ENCODE assay signal across 17 cellular contexts in genomic region chr9:124635285-124635684, GRCh38.
DNase-seq lines count a peak whose midpoint lies in the region; ATAC-seq, FAIRE-seq and TF ChIP-seq lines count a peak whose summit lies in the region.
"Had no signal": no experiment of that assay in that cellular context is flagged by ENCODE, and none has a peak within 500 bp of the region (broad histone marks: within the 10 kb centered on the region; RNA-seq: fewer than 3 reads in every experiment).

No MANE protein-coding gene starts in this region.

- no peak overlapping the region for H3K4me2 ChIP-seq in H1 (ENCODE audit: insufficient read depth in 1 of 2, low read depth in 2 of 2, low read length in 2 of 2)
- H3K4me2 ChIP-seq: A549 had no signal

- H2BK15ac ChIP-seq in H1 (ENCODE audit: low read length): no peak overlapping the region

- H4K20me1 ChIP-seq in H1 (replicated peaks in 1 of 2; ENCODE audit: control insufficient read depth in 1 of 2, insufficient read depth in 2 of 2, low read length in 2 of 2): peaks cover 0 to 3% of the 10 kb centered on the region in 2 experiments

- H2BK120ac ChIP-seq in H1 (replicated peaks; ENCODE audit: low read depth, low read length): no peak overlapping the region

- no peak overlapping the region for H3K27ac ChIP-seq in H1 (ENCODE audit: low read depth, low read length)
- H3K27ac ChIP-seq: A549, C4-2B had no signal

- H2BK12ac ChIP-seq in H1 (ENCODE audit: low read depth, low read length): no peak overlapping the region

- H3K9ac ChIP-seq in H1 (replicated peaks in 1 of 4; ENCODE audit: extremely low read depth in 1 of 4, low read depth in 3 of 4, low read length in 3 of 4): no peak overlapping the region

- H2AFZ ChIP-seq in H1 (ENCODE audit: low read length): no peak overlapping the region

- TF ChIP-seq CTCF in activated CD8-positive, alpha-beta T cell treated with anti-CD3 and anti-CD28 coated beads for 36 hours (IDR thresholded peaks at IDR 0.05): no peak
- TF ChIP-seq CTCF in H1 (IDR thresholded peaks at IDR 0.05; ENCODE audit: control extremely low read depth in 1 of 3, insufficient read depth in 1 of 3, low read depth in 1 of 3, low read length in 3 of 3) (no peak), progenitor cell of endocrine pancreas (IDR thresholded peaks at IDR 0.05; ENCODE audit: unreplicated experiment) (no peak)

- H3K27me3 ChIP-seq in H1 (replicated peaks in 1 of 4; ENCODE audit: control insufficient read depth in 3 of 4, extremely low read depth in 1 of 4, insufficient read depth in 3 of 4, low read length in 3 of 4): no peaks in the 10 kb centered on the region
- H3K27me3 ChIP-seq: BE2C had no signal

- peaks cover 0 to 31% of the 10 kb centered on the region in 2 experiments; a peak in 2 of 4 replicates for H3K79me2 ChIP-seq in H1 (ENCODE audit: control insufficient read depth in 1 of 2, insufficient read depth in 2 of 2, low read length in 2 of 2)

- no peak overlapping the region for H4K5ac ChIP-seq in H1 (ENCODE audit: insufficient read length, low read depth, low read length)

- no peaks in the 10 kb centered on the region for H3K36me3 Mint-ChIP-seq in activated CD8-positive, alpha-beta T cell treated with anti-CD3 and anti-CD28 coated beads for 36 hours (ENCODE audit: low read depth)
- no peaks in the 10 kb centered on the region for H3K36me3 Mint-ChIP-seq in activated CD8-positive, alpha-beta T cell treated with anti-CD3 and anti-CD28 coated beads, Interleukin-2, amount 10 ng/mL, durations not matched to agents 7 days and 5 days (ENCODE audit: low read depth)
- no peaks in the 10 kb centered on the region for H3K36me3 Mint-ChIP-seq in progenitor cell of endocrine pancreas (ENCODE audit: insufficient read depth)
- H3K36me3 Mint-ChIP-seq: CD4-positive, alpha-beta memory T cell had no signal

- H2AK5ac ChIP-seq in H1 (ENCODE audit: low read depth, low read length): no peak overlapping the region

- H3K56ac ChIP-seq in H1 (replicated peaks; ENCODE audit: insufficient read length, low read depth, low read length): no peak overlapping the region

- POLR2A ChIA-PET in activated CD8-positive, alpha-beta T cell treated with anti-CD3 and anti-CD28 coated beads for 36 hours (lab: Charles Lee): no interaction called here
- POLR2A ChIA-PET in activated CD8-positive, alpha-beta T cell treated with anti-CD3 and anti-CD28 coated beads, Interleukin-2, amount 10 ng/mL, durations not matched to agents 7 days and 5 days (lab: Charles Lee): no interaction called here
- POLR2A ChIA-PET in H1 (lab: Charles Lee; ENCODE audit: partially characterized antibody): interaction anchor here (1.3 kb wide), 1 partner anchor 42 kb away, joined by 4 read pairs; no protein-coding TSS in a partner anchor

- ATAC-seq in activated CD8-positive, alpha-beta T cell treated with anti-CD3 and anti-CD28 coated beads for 36 hours: no peak
- no peak for ATAC-seq in activated CD8-positive, alpha-beta T cell treated with anti-CD3 and anti-CD28 coated beads, Interleukin-2, amount 10 ng/mL, durations not matched to agents 7 days and 5 days
- ATAC-seq in GM18873 (IDR thresholded peaks at IDR 0.05; ENCODE audit: low FRiP score, unreplicated experiment) (no peak), GM18511 (IDR thresholded peaks at IDR 0.05; ENCODE audit: unreplicated experiment) (no peak)
- ATAC-seq: A549, GM12878 had no signal

- no peak overlapping the region for H2BK20ac ChIP-seq in H1 (ENCODE audit: low read length)

- no peaks in the 10 kb centered on the region for H3K36me3 ChIP-seq in H1 (ENCODE audit: control insufficient read depth in 2 of 4, insufficient read depth in 4 of 4, low read length in 3 of 4)
- H3K36me3 ChIP-seq: BE2C, HAP-1 had no signal

- no peak overlapping the region for H3K4me3 Mint-ChIP-seq in activated CD8-positive, alpha-beta T cell treated with anti-CD3 and anti-CD28 coated beads for 36 hours
- H3K4me3 Mint-ChIP-seq in activated CD8-positive, alpha-beta T cell treated with anti-CD3 and anti-CD28 coated beads, Interleukin-2, amount 10 ng/mL, durations not matched to agents 7 days and 5 days: no peak overlapping the region
- no peak overlapping the region for H3K4me3 Mint-ChIP-seq in progenitor cell of endocrine pancreas (ENCODE audit: low read depth)
- H3K4me3 Mint-ChIP-seq: CD4-positive, alpha-beta memory T cell had no signal

- peaks cover 10% of the 10 kb centered on the region for H3K27me3 Mint-ChIP-seq in activated CD8-positive, alpha-beta T cell treated with anti-CD3 and anti-CD28 coated beads for 36 hours
- peaks cover 41% of the 10 kb centered on the region for H3K27me3 Mint-ChIP-seq in activated CD8-positive, alpha-beta T cell treated with anti-CD3 and anti-CD28 coated beads, Interleukin-2, amount 10 ng/mL, durations not matched to agents 7 days and 5 days (ENCODE audit: low read depth)
- no peaks in the 10 kb centered on the region for H3K27me3 Mint-ChIP-seq in progenitor cell of endocrine pancreas

- H3K4ac ChIP-seq in H1 (replicated peaks; ENCODE audit: insufficient read length, low read depth, low read length): no peak overlapping the region

- H3K4me3 ChIP-seq in H1 (ENCODE audit: extremely low read depth in 1 of 4, insufficient read depth in 2 of 4, low read depth in 3 of 4, low read length in 4 of 4): no peak overlapping the region
- H3K4me3 ChIP-seq: A549, GM12878, HAP-1 had no signal

- no peaks in the 10 kb centered on the region for H3K4me1 Mint-ChIP-seq in activated CD8-positive, alpha-beta T cell treated with anti-CD3 and anti-CD28 coated beads for 36 hours (ENCODE audit: low read depth)
- H3K4me1 Mint-ChIP-seq in activated CD8-positive, alpha-beta T cell treated with anti-CD3 and anti-CD28 coated beads, Interleukin-2, amount 10 ng/mL, durations not matched to agents 7 days and 5 days (ENCODE audit: low read depth): no peaks in the 10 kb centered on the region
- no peaks in the 10 kb centered on the region for H3K4me1 Mint-ChIP-seq in progenitor cell of endocrine pancreas (ENCODE audit: low read depth)
- H3K4me1 Mint-ChIP-seq: CD4-positive, alpha-beta memory T cell had no signal

- no peak for TF ChIP-seq EP300 in H1 (IDR thresholded peaks at IDR 0.05; ENCODE audit: borderline replicate concordance in 1 of 2, low read depth in 2 of 2, low read length in 2 of 2)

- H3K18ac ChIP-seq in H1 (ENCODE audit: extremely low read depth, low read length): no peak overlapping the region

- TF ChIP-seq RAD21 in H1 (IDR thresholded peaks at IDR 0.05 in 1 of 2, conservative IDR thresholded peaks at IDR 0.05 in 1 of 2; ENCODE audit: low read depth in 2 of 2, low read length in 2 of 2): no peak

- H3K23me2 ChIP-seq in H1 (ENCODE audit: low read depth, low read length): no peaks in the 10 kb centered on the region

- H4K8ac ChIP-seq in H1 (ENCODE audit: extremely low read depth, insufficient read depth, low read length): no peak overlapping the region

- intact Hi-C loops in activated CD8-positive, alpha-beta T cell treated with anti-CD3 and anti-CD28 coated beads for 36 hours (cut with micrococcal nuclease): no loop called here

- no peak overlapping the region for H3K27ac Mint-ChIP-seq in activated CD8-positive, alpha-beta T cell treated with anti-CD3 and anti-CD28 coated beads for 36 hours
- H3K27ac Mint-ChIP-seq in activated CD8-positive, alpha-beta T cell treated with anti-CD3 and anti-CD28 coated beads, Interleukin-2, amount 10 ng/mL, durations not matched to agents 7 days and 5 days: no peak overlapping the region
- peak overlapping the region; percentile 67 for H3K27ac Mint-ChIP-seq in progenitor cell of endocrine pancreas
- H3K27ac Mint-ChIP-seq: CD4-positive, alpha-beta memory T cell had no signal

- peaks cover 0 to 3% (median 0%) of the 10 kb centered on the region in 4 experiments; a peak in 2 of 7 replicates for H3K4me1 ChIP-seq in H1 (replicated peaks in 1 of 4; ENCODE audit: control insufficient read depth in 3 of 4, insufficient read depth in 4 of 4, low read length in 3 of 4)
- H3K4me1 ChIP-seq: A549 had no signal

- TF ChIP-seq POLR2A in H1 (IDR thresholded peaks at IDR 0.05; ENCODE audit: control extremely low read depth in 1 of 2, low read depth in 2 of 2, low read length in 2 of 2): no peak

- FAIRE-seq in H1 (lab: Jason Lieb, UNC): no peak
- FAIRE-seq: A549, GM12878, GM18507 had no signal

- no peak overlapping the region for H4K91ac ChIP-seq in H1 (replicated peaks; ENCODE audit: insufficient read length, low read length)

- H3K14ac ChIP-seq in H1 (ENCODE audit: insufficient read length): no peak overlapping the region

- CTCF ChIA-PET in activated CD8-positive, alpha-beta T cell treated with anti-CD3 and anti-CD28 coated beads for 36 hours (lab: Charles Lee): interaction anchor here (1.3 kb wide), 1 partner anchor 77 kb away, joined by 5 read pairs; no protein-coding TSS in a partner anchor
- CTCF ChIA-PET in activated CD8-positive, alpha-beta T cell treated with anti-CD3 and anti-CD28 coated beads, Interleukin-2, amount 10 ng/mL, durations not matched to agents 7 days and 5 days (lab: Charles Lee): no interaction called here
- CTCF ChIA-PET in H1 (lab: Charles Lee; ENCODE audit: partially characterized antibody): interaction anchor here (1.1 to 1.4 kb wide), 2 partner anchors 11 to 78 kb away, joined by 3 read pairs; no protein-coding TSS in a partner anchor

- H3K9me3 ChIP-seq in H1 (ENCODE audit: insufficient read depth in 2 of 2, low read depth in 1 of 2, low read length in 1 of 2): no peaks in the 10 kb centered on the region
- H3K9me3 ChIP-seq: A549, BE2C, HAP-1 had no signal

- peak; percentile 3 for DNase-seq in activated CD8-positive, alpha-beta T cell treated with anti-CD3 and anti-CD28 coated beads for 36 hours
- DNase-seq in activated CD8-positive, alpha-beta T cell treated with anti-CD3 and anti-CD28 coated beads, Interleukin-2, amount 10 ng/mL, durations not matched to agents 7 days and 5 days: no peak
- peak; percentile 25 for DNase-seq in stimulated activated CD4-positive, alpha-beta T cell treated with anti-CD3 and anti-CD28 coated beads, Interleukin-1b, Interleukin-23, amount 100 ng/mL, for 48 hours
- DNase-seq in stimulated activated CD4-positive, alpha-beta T cell treated with anti-CD3 and anti-CD28 coated beads, Interleukin-12 subunit alpha, Interleukin-12 subunit beta, amount 100 ng/mL, for 4 hours: no peak
- no peak for DNase-seq in H1 (ENCODE audit: low read depth in 1 of 2, low spot score in 2 of 2)
- no peak for DNase-seq in progenitor cell of endocrine pancreas (ENCODE audit: low spot score, unreplicated experiment)
- DNase-seq: BE2C; CD4-positive, alpha-beta memory T cell; DMS79; GOT3 had no signal

- no peaks in the 10 kb centered on the region for H3K9me3 Mint-ChIP-seq in activated CD8-positive, alpha-beta T cell treated with anti-CD3 and anti-CD28 coated beads for 36 hours
- H3K9me3 Mint-ChIP-seq in activated CD8-positive, alpha-beta T cell treated with anti-CD3 and anti-CD28 coated beads, Interleukin-2, amount 10 ng/mL, durations not matched to agents 7 days and 5 days (ENCODE audit: insufficient read depth): no peaks in the 10 kb centered on the region
- no peaks in the 10 kb centered on the region for H3K9me3 Mint-ChIP-seq in progenitor cell of endocrine pancreas (ENCODE audit: low read depth)
- H3K9me3 Mint-ChIP-seq: CD4-positive, alpha-beta memory T cell had no signal

- no peaks in the 10 kb centered on the region for H3K79me1 ChIP-seq in H1 (ENCODE audit: low read depth, low read length)

- H3K23ac ChIP-seq in H1 (ENCODE audit: insufficient read length): no peak overlapping the region

- no peak overlapping the region for H2BK5ac ChIP-seq in H1 (ENCODE audit: low read depth, low read length)

- WGBS in H1 (ENCODE audit: extremely low coverage in 1 of 2, insufficient coverage in 1 of 2, insufficient read length in 1 of 2, insufficient replicate concordance in 2 of 2, low coverage in 1 of 2, low lambda C conversion rate in 2 of 2, missing lambda C conversion rate in 1 of 2), 2 experiments: 82% methylated on average over 5 of the region's 5 CpGs; no CpG with 5 or more reads in 1 of the 2 experiments

Comparison
In these comparisons a context has a peak if more than half of its experiments do, and no peak if none do; other contexts are left out.
1. DNase-seq: peak in activated CD8-positive, alpha-beta T cell treated with anti-CD3 and anti-CD28 coated beads for 36 hours (single experiment) and stimulated activated CD4-positive, alpha-beta T cell treated with anti-CD3 and anti-CD28 coated beads, Interleukin-1b, Interleukin-23, amount 100 ng/mL, for 48 hours (single experiment); none in activated CD8-positive, alpha-beta T cell treated with anti-CD3 and anti-CD28 coated beads, Interleukin-2, amount 10 ng/mL, durations not matched to agents 7 days and 5 days (single experiment), stimulated activated CD4-positive, alpha-beta T cell treated with anti-CD3 and anti-CD28 coated beads, Interleukin-12 subunit alpha, Interleukin-12 subunit beta, amount 100 ng/mL, for 4 hours (single experiment), H1 (0 of 2) and progenitor cell of endocrine pancreas (single experiment).